In the genomic region with DNA sequence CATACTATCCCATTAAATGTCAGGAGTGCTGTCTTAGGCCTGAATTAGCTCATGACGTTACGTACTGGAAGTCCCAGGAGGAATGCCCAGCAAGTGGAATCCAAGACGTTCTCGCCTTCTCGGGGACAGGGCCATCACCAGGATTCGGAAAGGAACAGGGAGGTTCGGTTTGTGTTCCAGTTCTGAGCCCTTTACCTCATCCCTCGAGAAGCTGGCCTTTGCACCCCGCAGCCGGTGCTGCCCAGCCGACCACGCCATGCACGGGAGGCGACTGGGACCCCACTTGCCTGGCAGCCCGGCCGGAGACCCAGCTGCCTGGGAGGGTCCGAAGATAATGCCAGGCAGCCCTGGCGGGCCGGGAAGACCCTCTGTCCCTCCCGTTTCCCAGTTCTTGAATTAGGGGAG, we compare ENCODE assay signal across 8 cellular contexts. TPM values are rescaled to one million over a fixed set of nuclear protein-coding genes. Genes with fewer than 3 reads are reported as not detected.
DNase-seq lines count a peak whose midpoint lies in the region; ATAC-seq and TF ChIP-seq lines count a peak whose summit lies in the region.

No MANE protein-coding gene starts in this region.

- ATAC-seq in right lobe of liver (peak; percentile 6 to 25 (median 16)), GM21526 (IDR thresholded peaks at IDR 0.05; ENCODE audit: low FRiP score, unreplicated experiment) (no peak)

- H3K27ac ChIP-seq in right lobe of liver = peak overlapping the region; percentile 63 to 75 (median 66)

- no peaks in the 10 kb centered on the region for H3K9me3 ChIP-seq in MG63
- no peaks in the 10 kb centered on the region for H3K9me3 ChIP-seq in right lobe of liver

- DNase-seq in MG63 = no peak
- no peak for DNase-seq in choroid plexus epithelial cell (ENCODE audit: low read depth)
- DNase-seq in right lobe of liver = no peak
- DNase-seq in superior temporal gyrus (ENCODE audit: extremely low spot score) = peak; percentile 58
- DNase-seq in SW 1271 (lab: John Stamatoyannopoulos, UW) = no peak
- DNase-seq in NCI-H187 treated with DMSO at 0.1 percent for 48 hours (lab: John Stamatoyannopoulos, UW) = no peak
- DNase-seq in NCI-H1417 treated with DMSO at 0.1 percent for 48 hours (lab: John Stamatoyannopoulos, UW) = no peak

- H3K36me3 ChIP-seq in MG63 (peaks cover 26% of the 10 kb centered on the region), right lobe of liver (no peaks in the 10 kb centered on the region)

- H3K4me1 ChIP-seq in right lobe of liver = peaks cover 0 to 14% (median 0%) of the 10 kb centered on the region in 4 donors

- intact Hi-C loops in right lobe of liver (cut with DNase I) = no loop called here

- 55% methylated on average over 6 of the region's 20 CpGs for WGBS in right lobe of liver (ENCODE audit: insufficient coverage, low coverage, low lambda C conversion rate, missing lambda C conversion rate)

- TF ChIP-seq POLR2A in right lobe of liver (IDR thresholded peaks at IDR 0.05) = peak; percentile 15

- H3K27me3 ChIP-seq in MG63 (no peaks in the 10 kb centered on the region), right lobe of liver (no peaks in the 10 kb centered on the region)

- H3K4me3 ChIP-seq in MG63 (peak overlapping the region; percentile 92), choroid plexus epithelial cell (ENCODE audit: low read depth, low read length) (peak overlapping the region; percentile 78), right lobe of liver (peak overlapping the region in 1 of 3 donors; percentile 51)

- TF ChIP-seq CTCF in choroid plexus epithelial cell (conservative IDR thresholded peaks at IDR 0.05; ENCODE audit: low read depth, low read length) (no peak), right lobe of liver (IDR thresholded peaks at IDR 0.05) (no peak)

RNA-seq across cellular contexts. Expression of gene CHST3, which starts 0.8 kb away (rescaled TPM):
- total RNA-seq in MG63 (2014; rRNA removed; shearing (Covaris generic); ENCODE audit: low replicate concordance) = 14.6 and 21.7 TPM in 2 replicates
- 1 to 10 TPM in 5 of 6 experiments, under 1 TPM in 1; 0.81 to 2.5 (median 1.8) TPM for total RNA-seq in right lobe of liver
